Comparison of ENCODE assay signal across 17 cellular contexts in genomic region chr2:239202343-239202742, GRCh38.
DNase-seq lines count a peak whose midpoint lies in the region; ATAC-seq and TF ChIP-seq lines count a peak whose summit lies in the region.
"Had no signal": no experiment of that assay in that cellular context is flagged by ENCODE, and none has a peak within 500 bp of the region (broad histone marks: within the 10 kb centered on the region; RNA-seq: fewer than 3 reads in every experiment).

No MANE protein-coding gene starts in this region.

- H2AFZ ChIP-seq in KMS-11 (ENCODE audit: low read depth) = no peak overlapping the region

- ATAC-seq in HG03432 (IDR thresholded peaks at IDR 0.05; ENCODE audit: unreplicated experiment) = no peak

- no peaks in the 10 kb centered on the region for H4K20me1 ChIP-seq in KMS-11 (ENCODE audit: insufficient read depth)

- H3K9ac ChIP-seq in KMS-11 = peak overlapping the region; percentile 12; the same call in 1 of the 2 replicates

- H3K79me2 ChIP-seq in KMS-11 (ENCODE audit: insufficient read depth, low read depth) = peaks cover 5% of the 10 kb centered on the region; the same call in 1 of the 2 replicates

- no peak overlapping the region for H3K27ac ChIP-seq in KMS-11
- peak overlapping the region in 3 of 4 donors; percentile 15 to 85 (median 80) for H3K27ac ChIP-seq in esophagus muscularis mucosa (replicated peaks in 1 of 4)
- peak overlapping the region; percentile 72 for H3K27ac ChIP-seq in neutrophil
- no peak overlapping the region for H3K27ac ChIP-seq in thyroid gland

- peak overlapping the region; percentile 87 for H3K4me2 ChIP-seq in KMS-11

- TF ChIP-seq CTCF in KMS-11 (conservative IDR thresholded peaks at IDR 0.05; ENCODE audit: low read depth, low read length) (no peak), esophagus muscularis mucosa (IDR thresholded peaks at IDR 0.05) (no peak), neutrophil (IDR thresholded peaks at IDR 0.05) (no peak), thyroid gland (IDR thresholded peaks at IDR 0.05) (no peak)

- DNase-seq in A172 (ENCODE audit: low spot score) = peak; percentile 14
- DNase-seq in esophagus muscularis mucosa (ENCODE audit: extremely low spot score) = no peak
- no peak for DNase-seq in superior temporal gyrus (ENCODE audit: extremely low spot score)
- no peak for DNase-seq in NCI-H446 treated with DMSO at 0.1 percent for 48 hours (lab: John Stamatoyannopoulos, UW)
- DNase-seq in thyroid gland = no peak
- DNase-seq: activated CD4-positive, alpha-beta T cell treated with anti-CD3 and anti-CD28 coated beads, Interleukin-2, amount 10 ng/mL, durations not matched to agents 24 days and 14 days; activated gamma-delta T cell treated with Interleukin-2 at 50 U/mL for 16 hours; NK-92 treated with Interleukin-12 subunit alpha and Interleukin-12 subunit beta, amount 100 ng/mL, for 24 hours; occipital lobe; stimulated activated CD8-positive, alpha-beta memory T cell treated with anti-CD3 and anti-CD28 coated beads, Interleukin-4, amount 100 ng/mL, for 48 hours; T-helper 2 cell; uterus had no signal

- peaks cover 24% of the 10 kb centered on the region for H3K4me1 ChIP-seq in KMS-11 (ENCODE audit: low read depth, poor library complexity, severe bottlenecking)
- H3K4me1 ChIP-seq in esophagus muscularis mucosa = peaks cover 27 to 91% (median 78%) of the 10 kb centered on the region in 4 donors
- H3K4me1 ChIP-seq in neutrophil (ENCODE audit: control insufficient read depth in 1 of 2, insufficient read depth in 1 of 2, low read depth in 1 of 2, low read length in 1 of 2) = peaks cover 25 to 26% of the 10 kb centered on the region in 2 experiments
- peaks cover 0 to 10% of the 10 kb centered on the region in 2 donors for H3K4me1 ChIP-seq in thyroid gland
- H3K4me1 ChIP-seq: uterus had no signal

- H3K9me3 ChIP-seq in esophagus muscularis mucosa = no peaks in the 10 kb centered on the region
- H3K9me3 ChIP-seq in neutrophil = no peaks in the 10 kb centered on the region
- no peaks in the 10 kb centered on the region for H3K9me3 ChIP-seq in thyroid gland
- H3K9me3 ChIP-seq: adrenal gland, heart left ventricle, uterus had no signal

- no peak overlapping the region for H3K4me3 ChIP-seq in KMS-11 (IDR thresholded peaks at IDR 0.05; ENCODE audit: insufficient read depth, low read depth, low read length)
- no peak overlapping the region for H3K4me3 ChIP-seq in esophagus muscularis mucosa
- no peak overlapping the region for H3K4me3 ChIP-seq in neutrophil (ENCODE audit: low read depth in 1 of 2, low read length in 1 of 2)
- no peak overlapping the region for H3K4me3 ChIP-seq in thyroid gland (replicated peaks in 1 of 3)
- H3K4me3 ChIP-seq: adrenal gland, heart left ventricle, uterus had no signal

- intact Hi-C loops in esophagus muscularis mucosa (cut with DNase I) (no loop called here), thyroid gland (cut with DNase I) (no loop called here)

- WGBS in esophagus muscularis mucosa = 85% methylated on average over 10 of the region's 12 CpGs
- 93 to 97% methylated on average over 12 of the region's 12 CpGs for WGBS in thyroid gland, 2 donors

- H3K27me3 ChIP-seq in KMS-11 (ENCODE audit: insufficient read depth, low read depth) = no peaks in the 10 kb centered on the region
- no peaks in the 10 kb centered on the region for H3K27me3 ChIP-seq in esophagus muscularis mucosa
- no peaks in the 10 kb centered on the region for H3K27me3 ChIP-seq in neutrophil
- H3K27me3 ChIP-seq in thyroid gland = no peaks in the 10 kb centered on the region
- H3K27me3 ChIP-seq: adrenal gland, heart left ventricle, uterus had no signal

- no peaks in the 10 kb centered on the region for H3K36me3 ChIP-seq in KMS-11 (ENCODE audit: insufficient read depth)
- H3K36me3 ChIP-seq in esophagus muscularis mucosa = peaks cover 0 to 13% (median 8%) of the 10 kb centered on the region in 4 donors
- H3K36me3 ChIP-seq in neutrophil = peaks cover 24% of the 10 kb centered on the region
- no peaks in the 10 kb centered on the region for H3K36me3 ChIP-seq in thyroid gland
- H3K36me3 ChIP-seq: adrenal gland, uterus had no signal

- no peak for TF ChIP-seq EP300 in esophagus muscularis mucosa (IDR thresholded peaks at IDR 0.05)

- TF ChIP-seq POLR2A in esophagus muscularis mucosa (IDR thresholded peaks at IDR 0.05; ENCODE audit: low read depth) (no peak), thyroid gland (IDR thresholded peaks at IDR 0.05) (no peak)

Comparison
In these comparisons a context has a peak if more than half of its experiments do, and no peak if none do; other contexts are left out.
1. H3K27ac ChIP-seq: peak in esophagus muscularis mucosa (3 of 4) and neutrophil (single experiment); none in KMS-11 (single experiment) and thyroid gland (0 of 3).